Comparison of ENCODE assay signal across 16 cellular contexts in genomic region chr15:65738649-65739048, GRCh38. TPM values are rescaled to one million over a fixed set of nuclear protein-coding genes. Genes with fewer than 3 reads are reported as not detected.
A peak's percentile ranks its signal among the peaks of the same experiment; 100 is the strongest.
DNase-seq lines count a peak whose midpoint lies in the region; ATAC-seq and TF ChIP-seq lines count a peak whose summit lies in the region.
"Had no signal": no experiment of that assay in that cellular context is flagged by ENCODE, and none has a peak within 500 bp of the region (broad histone marks: within the 10 kb centered on the region; RNA-seq: fewer than 3 reads in every experiment).

No MANE protein-coding gene starts in this region.

- H3K4me3 Mint-ChIP-seq in T-helper 17 cell: peak overlapping the region; percentile 47
- H3K4me3 Mint-ChIP-seq: T-helper 1 cell treated with Interleukin-12 subunit alpha and Interleukin-12 subunit beta and Interleukin-4 antibody, amounts not matched to agents 30 μg/mL and 1 μg/mL, for 36 hours had no signal

- H3K36me3 Mint-ChIP-seq in T-helper 17 cell (ENCODE audit: low read depth): peaks cover 8% of the 10 kb centered on the region

- peak overlapping the region; percentile 84 for H3K27ac Mint-ChIP-seq in T-helper 17 cell
- H3K27ac Mint-ChIP-seq: T-helper 1 cell treated with Interleukin-12 subunit alpha and Interleukin-12 subunit beta and Interleukin-4 antibody, amounts not matched to agents 30 μg/mL and 1 μg/mL, for 36 hours had no signal

- no peaks in the 10 kb centered on the region for H3K27me3 Mint-ChIP-seq in T-helper 17 cell

- DNase-seq in DMS53 treated with DMSO at 0.1 percent for 48 hours (lab: John Stamatoyannopoulos, UW; ENCODE audit: unreplicated experiment) (peak; percentile 18), HCEC 1CT (peak; percentile 5), T-helper 17 cell (no peak), fibroblast of mammary gland (ENCODE audit: low read depth) (peak; percentile 16), G401 (ENCODE audit: low spot score) (no peak)
- no peak for DNase-seq in stimulated activated CD8-positive, alpha-beta memory T cell treated with anti-CD3 and anti-CD28 coated beads, Interleukin-4, amount 100 ng/mL, for 48 hours
- DNase-seq: DMS 273 treated with DMSO at 0.1 percent for 48 hours, NCI-H187 treated with DMSO at 0.1 percent for 48 hours, NCI-H2171, NCI-H774, SHP77 had no signal

- in situ Hi-C loops in G401 (cut with HindIII; ENCODE audit: low sequenced_read_pairs): no loop called here

- ATAC-seq in T-helper 17 cell (no peak), HG02970 (IDR thresholded peaks at IDR 0.05; ENCODE audit: low FRiP score, unreplicated experiment) (no peak), HG03196 (IDR thresholded peaks at IDR 0.05; ENCODE audit: unreplicated experiment) (no peak)
- ATAC-seq: SK-N-SH treated with all-trans-retinoic acid at 6 μM for 48 hours had no signal

- H3K9me3 ChIP-seq in T-helper 17 cell (ENCODE audit: control insufficient read depth, low read length, poor library complexity, severe bottlenecking): no peaks in the 10 kb centered on the region
- H3K9me3 ChIP-seq: BLaER1 had no signal

- TF ChIP-seq CTCF in fibroblast of mammary gland (conservative IDR thresholded peaks at IDR 0.05; ENCODE audit: control insufficient read depth, insufficient read depth, low read depth, low read length): no peak

- peaks cover 2% of the 10 kb centered on the region for H3K4me1 Mint-ChIP-seq in T-helper 17 cell

- no peak overlapping the region for H3K4me3 ChIP-seq in fibroblast of mammary gland (ENCODE audit: control insufficient read depth, low read depth, low read length)
- H3K4me3 ChIP-seq: BLaER1 had no signal

RNA-seq across cellular contexts. Expression of gene DENND4A, which starts 53.4 kb away (rescaled TPM):
- total RNA-seq in T-helper 17 cell: 10 to 100 TPM; 63.5 to 71.7 TPM
- 3.8 and 12.2 TPM in 2 replicates for total RNA-seq in G401 (2014; rRNA removed; shearing (Covaris generic))

Comparison
In these comparisons a context has a peak if more than half of its experiments do, and no peak if none do; other contexts are left out.
1. DNase-seq: peak in DMS53 treated with DMSO at 0.1 percent for 48 hours (single experiment), HCEC 1CT (single experiment) and fibroblast of mammary gland (single experiment); none in T-helper 17 cell (0 of 3), G401 (single experiment) and stimulated activated CD8-positive, alpha-beta memory T cell treated with anti-CD3 and anti-CD28 coated beads, Interleukin-4, amount 100 ng/mL, for 48 hours (single experiment).